22 cellular contexts compared by ENCODE assay signal in genomic region chr2:188307850-188308283, GRCh38. TPM values are rescaled to one million over a fixed set of nuclear protein-coding genes. Genes with fewer than 3 reads are reported as not detected.
DNase-seq lines count a peak whose midpoint lies in the region; ATAC-seq and TF ChIP-seq lines count a peak whose summit lies in the region.
"Had no signal": no experiment of that assay in that cellular context is flagged by ENCODE, and none has a peak within 500 bp of the region (broad histone marks: within the 10 kb centered on the region; RNA-seq: fewer than 3 reads in every experiment).

No MANE protein-coding gene starts in this region.

- H3K4me3 Mint-ChIP-seq in mesothelial cell of epicardium: no peak overlapping the region
- H3K4me3 Mint-ChIP-seq: B cell; CD4-positive, alpha-beta memory T cell; T-helper 1 cell treated with Interleukin-12 subunit alpha and Interleukin-12 subunit beta and Interleukin-4 antibody, amounts not matched to agents 30 μg/mL and 1 μg/mL, for 36 hours had no signal

- no peak overlapping the region for H3K4me3 ChIP-seq in HAP-1
- H3K4me3 ChIP-seq: GM12878, SK-N-MC had no signal

- TF ChIP-seq CTCF in mesothelial cell of epicardium (IDR thresholded peaks at IDR 0.05; ENCODE audit: unreplicated experiment): no peak

- H3K27me3 Mint-ChIP-seq in mesothelial cell of epicardium (ENCODE audit: low read depth): no peaks in the 10 kb centered on the region
- H3K27me3 Mint-ChIP-seq: B cell; CD4-positive, alpha-beta memory T cell had no signal

- peak overlapping the region; percentile 81 for H3K27ac Mint-ChIP-seq in mesothelial cell of epicardium
- H3K27ac Mint-ChIP-seq: B cell; CD4-positive, alpha-beta memory T cell; T-helper 1 cell treated with Interleukin-12 subunit alpha and Interleukin-12 subunit beta and Interleukin-4 antibody, amounts not matched to agents 30 μg/mL and 1 μg/mL, for 36 hours had no signal

- in situ Hi-C loops in HAP-1 (cut with MboI; ENCODE audit: low sequenced_read_pairs): no loop called here

- ATAC-seq in HG03139 (IDR thresholded peaks at IDR 0.05; ENCODE audit: unreplicated experiment): no peak
- no peak for ATAC-seq in GM21576 (IDR thresholded peaks at IDR 0.05; ENCODE audit: unreplicated experiment)
- ATAC-seq: GM12878, Right ventricle myocardium inferior had no signal

- no peaks in the 10 kb centered on the region; the same call in 1 of the 2 replicates for H3K36me3 ChIP-seq in HAP-1 (replicated peaks)

- peaks cover 8% of the 10 kb centered on the region for H3K36me3 Mint-ChIP-seq in mesothelial cell of epicardium
- H3K36me3 Mint-ChIP-seq: CD4-positive, alpha-beta memory T cell had no signal

- H3K27me3 ChIP-seq in HAP-1 (ENCODE audit: low read depth): no peaks in the 10 kb centered on the region

- H3K9me3 Mint-ChIP-seq in mesothelial cell of epicardium: peaks cover 4% of the 10 kb centered on the region
- H3K9me3 Mint-ChIP-seq: T-helper 1 cell treated with Interleukin-12 subunit alpha and Interleukin-12 subunit beta and Interleukin-4 antibody, amounts not matched to agents 30 μg/mL and 1 μg/mL, for 36 hours had no signal

- peaks cover 3% of the 10 kb centered on the region; the same call in 1 of the 2 replicates for H3K9me3 ChIP-seq in HAP-1

- peaks cover 37% of the 10 kb centered on the region for H3K4me1 ChIP-seq in HAP-1

- DNase-seq in EL (peak; percentile 56), M059J (ENCODE audit: low read depth) (peak; percentile 39), amniotic epithelial cell (ENCODE audit: low read depth) (peak; percentile 10), mesothelial cell of epicardium (ENCODE audit: low spot score in 2 of 2, unreplicated experiment in 2 of 2) (no peak), HuH-7.5 (ENCODE audit: low spot score) (no peak), HAP-1 (ENCODE audit: low spot score in 2 of 2) (no peak)
- DNase-seq: CD4-positive, alpha-beta memory T cell; DMS79; GDM1; MV-4-11; NCI-H1417 treated with DMSO at 0.1 percent for 48 hours; NCI-H1930; NCI-H526 treated with DMSO at 0.1 percent for 48 hours; NK-92 treated with Interleukin-12 subunit alpha and Interleukin-12 subunit beta, amount 100 ng/mL, for 24 hours had no signal

- H3K4me1 Mint-ChIP-seq in mesothelial cell of epicardium: peaks cover 45% of the 10 kb centered on the region
- H3K4me1 Mint-ChIP-seq: B cell; CD4-positive, alpha-beta memory T cell had no signal

RNA-seq across cellular contexts. Expression of gene GULP1, which starts 16.2 kb away (rescaled TPM):
- 98.9 and 126 TPM in 2 replicates for total RNA-seq in M059J (2014; rRNA removed; shearing (Covaris generic))
- total RNA-seq in mesothelial cell of epicardium: 58.5 to 61.2 TPM (median 59.2 TPM) in 3 replicates
- total RNA-seq: B cell; CD4-positive, alpha-beta memory T cell; OCI-LY7 had no signal

Comparison
In these comparisons a context has a peak if more than half of its experiments do, and no peak if none do; other contexts are left out.
1. DNase-seq: peak in EL (single experiment), M059J (single experiment) and amniotic epithelial cell (single experiment); none in mesothelial cell of epicardium (0 of 2), HuH-7.5 (single experiment) and HAP-1 (0 of 2).